Comparison of ENCODE assay signal across 8 cellular contexts in genomic region chr4:1356181-1356998, GRCh38. TPM values are rescaled to one million over a fixed set of nuclear protein-coding genes. Genes with fewer than 3 reads are reported as not detected.
DNase-seq lines count a peak whose midpoint lies in the region; ATAC-seq and TF ChIP-seq lines count a peak whose summit lies in the region.

No MANE protein-coding gene starts in this region.

- H3K36me3 ChIP-seq in lung (ENCODE audit: control insufficient read depth in 2 of 2, insufficient read depth in 2 of 2, low read length in 2 of 2): peaks cover 2 to 52% of the 10 kb centered on the region in 2 donors

- H3K4me1 ChIP-seq in lung (ENCODE audit: control insufficient read depth in 2 of 2, insufficient read depth in 2 of 2, low read length in 2 of 2): peaks cover 0 to 3% of the 10 kb centered on the region in 2 donors

- H3K27me3 ChIP-seq in HL-60 (ENCODE audit: insufficient read depth, poor library complexity, severe bottlenecking) (no peaks in the 10 kb centered on the region), lung (ENCODE audit: control insufficient read depth, insufficient read depth) (no peaks in the 10 kb centered on the region)

- H3K4me3 ChIP-seq in HL-60 (replicated peaks; ENCODE audit: insufficient read depth, low read length) (no peak overlapping the region), coronary artery (no peak overlapping the region), lung (no peak overlapping the region)

- H3K27ac ChIP-seq in HL-60 (replicated peaks): no peak overlapping the region
- no peak overlapping the region for H3K27ac ChIP-seq in VCaP
- H3K27ac ChIP-seq in coronary artery: no peak overlapping the region
- H3K27ac ChIP-seq in lung (ENCODE audit: low read depth in 1 of 2, low read length in 1 of 2): no peak overlapping the region

- ATAC-seq in lung (ENCODE audit: insufficient read depth, low FRiP score) (peak; percentile 49), GM21786 (IDR thresholded peaks at IDR 0.05; ENCODE audit: unreplicated experiment) (no peak), GM19328 (IDR thresholded peaks at IDR 0.05; ENCODE audit: unreplicated experiment) (no peak)

- TF ChIP-seq CTCF in HL-60 (IDR thresholded peaks at IDR 0.05; ENCODE audit: insufficient read depth, low read length) (peak; percentile 74), VCaP (conservative IDR thresholded peaks at IDR 0.05) (peak; percentile 88), coronary artery (IDR thresholded peaks at IDR 0.05) (peak; percentile 71), lung (IDR thresholded peaks at IDR 0.05; ENCODE audit: control extremely low read depth, extremely low read depth) (peak; percentile 42)

- DNase-seq in D341Med (ENCODE audit: low spot score): peak; percentile 85
- peak in 1 of 2 experiments; percentile 30 for DNase-seq in HL-60 (ENCODE audit: low read depth in 1 of 2, low spot score in 1 of 2)
- DNase-seq in coronary artery (ENCODE audit: low spot score): no peak
- peak; percentile 59 for DNase-seq in lung (ENCODE audit: low spot score)
- peak; percentile 7 for DNase-seq in stimulated activated naive CD4-positive, alpha-beta T cell treated with Interleukin-2 at 50 U/mL for 16 hours (lab: John Stamatoyannopoulos, UW)

- WGBS in lung, 2 donors: 57 to 63% methylated on average over 28 of the region's 28 CpGs

- no peaks in the 10 kb centered on the region for H3K9me3 ChIP-seq in lung (ENCODE audit: control insufficient read depth in 2 of 2, insufficient read depth in 1 of 2, low read length in 1 of 2)

RNA-seq across cellular contexts. Expression of gene UVSSA, which starts 9.4 kb away (rescaled TPM):
- 10 to 100 TPM; 17.5 to 50.9 TPM for total RNA-seq in lung
- polyA plus RNA-seq in lung: 10 to 100 TPM in 1 of 2 donors, 1 to 10 TPM in 1; 9.8 to 17.9 TPM

RNA-seq across cellular contexts. Expression of gene NKX1-1, which starts 49.9 kb away (rescaled TPM):
- not detected for total RNA-seq in lung
- not detected for polyA plus RNA-seq in lung
